Comparison of ENCODE assay signal across 23 cellular contexts in the genomic region with DNA sequence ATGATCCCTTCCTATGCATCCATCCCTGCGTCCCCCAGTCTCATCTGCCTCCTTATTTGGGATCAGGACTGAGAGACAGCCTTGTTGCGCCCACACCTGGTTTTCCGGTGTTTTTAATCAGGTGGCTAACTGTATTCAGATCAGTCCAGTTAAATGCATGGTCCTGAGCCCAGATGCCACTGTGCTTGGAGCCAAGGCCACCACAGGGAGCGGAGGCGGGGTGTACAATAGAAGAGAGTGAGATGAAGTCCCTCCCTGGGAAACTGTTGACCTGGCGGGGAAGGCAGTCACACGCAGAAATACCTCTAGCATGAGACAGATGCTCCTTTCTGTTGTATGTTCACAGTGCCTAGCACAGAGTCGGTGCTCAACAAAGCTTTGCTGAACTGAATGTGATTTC. TPM values are rescaled to one million over a fixed set of nuclear protein-coding genes. Genes with fewer than 3 reads are reported as not detected.
A peak's percentile ranks its signal among the peaks of the same experiment; 100 is the strongest.
DNase-seq lines count a peak whose midpoint lies in the region; FAIRE-seq and TF ChIP-seq lines count a peak whose summit lies in the region.
"Had no signal": no experiment of that assay in that cellular context is flagged by ENCODE, and none has a peak within 500 bp of the region (broad histone marks: within the 10 kb centered on the region; RNA-seq: fewer than 3 reads in every experiment).

No MANE protein-coding gene starts in this region.

- TF ChIP-seq POLR2A in uterus (IDR thresholded peaks at IDR 0.05) = no peak

- peak; percentile 30 for DNase-seq in CD14-positive monocyte (ENCODE audit: low spot score)
- DNase-seq in WERI-Rb-1 = no peak
- peak; percentile 47 for DNase-seq in posterior vena cava (ENCODE audit: low spot score)
- DNase-seq in uterus = no peak
- no peak for DNase-seq in iPS-NIHi11 (ENCODE audit: low spot score)
- DNase-seq in chondrocyte (ENCODE audit: low spot score) = no peak
- no peak for DNase-seq in frontal cortex (ENCODE audit: low spot score in 2 of 2)
- DNase-seq: 8988T; ACHN; AML-193; BE2C; Caco-2; CD8-positive, alpha-beta T cell; DMS153; DND-41; GDM1; H9 had no signal

- no peaks in the 10 kb centered on the region for H3K9me3 ChIP-seq in WERI-Rb-1 (ENCODE audit: severe bottlenecking)
- H3K9me3 ChIP-seq in uterus = no peaks in the 10 kb centered on the region
- H3K9me3 ChIP-seq: A549; BE2C; BLaER1 treated with 17β-estradiol and CSF1 and Interleukin-3, amounts not matched to agents 10 nM and 100 nM; Caco-2 had no signal

- peaks cover 85% of the 10 kb centered on the region for H3K36me3 ChIP-seq in WERI-Rb-1
- H3K36me3 ChIP-seq in uterus = no peaks in the 10 kb centered on the region
- H3K36me3 ChIP-seq: BE2C had no signal

- no peak overlapping the region for H3K27ac Mint-ChIP-seq in CD14-positive monocyte
- no peak overlapping the region for H3K27ac Mint-ChIP-seq in chondrocyte (ENCODE audit: unreplicated experiment)
- H3K27ac Mint-ChIP-seq: CD8-positive, alpha-beta T cell; GM23338; H9 had no signal

- no peaks in the 10 kb centered on the region for H3K4me1 ChIP-seq in uterus
- H3K4me1 ChIP-seq: BE2C, Caco-2 had no signal

- no peaks in the 10 kb centered on the region for H3K27me3 ChIP-seq in WERI-Rb-1 (ENCODE audit: insufficient read depth, low read depth, severe bottlenecking)
- no peaks in the 10 kb centered on the region for H3K27me3 ChIP-seq in uterus
- H3K27me3 ChIP-seq: BE2C; BLaER1 treated with 17β-estradiol and CSF1 and Interleukin-3, amounts not matched to agents 10 nM and 100 nM had no signal

- intact Hi-C loops in CD14-positive monocyte (cut with micrococcal nuclease) = no loop called here
- intact Hi-C loops in posterior vena cava (cut with DNase I) = no loop called here
- intact Hi-C loops in uterus (cut with DNase I; ENCODE audit: low total_unique reads) = no loop called here

- peaks cover 30 to 40% (median 36%) of the 10 kb centered on the region in 3 donors for H3K27me3 Mint-ChIP-seq in CD14-positive monocyte (ENCODE audit: low read depth in 3 of 3)
- H3K27me3 Mint-ChIP-seq in chondrocyte (ENCODE audit: low read depth) = no peaks in the 10 kb centered on the region

- H3K9me3 Mint-ChIP-seq in CD14-positive monocyte (peaks cover 0 to 3% (median 0%) of the 10 kb centered on the region in 7 donors), chondrocyte (ENCODE audit: low read depth) (no peaks in the 10 kb centered on the region)
- H3K9me3 Mint-ChIP-seq: CD8-positive, alpha-beta T cell; GM23338; H9 had no signal

- peak overlapping the region; percentile 22; the same call in 1 of the 2 replicates for H3K27ac ChIP-seq in WERI-Rb-1
- peak overlapping the region; percentile 70 to 77 for H3K27ac ChIP-seq in uterus
- H3K27ac ChIP-seq: BLaER1 treated with 17β-estradiol and CSF1 and Interleukin-3, amounts not matched to agents 10 nM and 100 nM had no signal

- H3K36me3 Mint-ChIP-seq in CD14-positive monocyte = peaks cover 0 to 2% of the 10 kb centered on the region in 2 donors
- no peaks in the 10 kb centered on the region for H3K36me3 Mint-ChIP-seq in chondrocyte (ENCODE audit: low read depth)
- H3K36me3 Mint-ChIP-seq: CD8-positive, alpha-beta T cell had no signal

- no peak overlapping the region for H3K4me3 Mint-ChIP-seq in CD14-positive monocyte
- H3K4me3 Mint-ChIP-seq in chondrocyte (ENCODE audit: unreplicated experiment) = no peak overlapping the region
- H3K4me3 Mint-ChIP-seq: CD8-positive, alpha-beta T cell; GM23338; H9 had no signal

- FAIRE-seq in frontal cortex (lab: Jason Lieb, UNC) = no peak
- FAIRE-seq: A549, GM12878, GM19239 had no signal

- TF ChIP-seq CTCF in CD14-positive monocyte (IDR thresholded peaks at IDR 0.05) (no peak), WERI-Rb-1 (IDR thresholded peaks at IDR 0.05; ENCODE audit: low read depth, low read length) (no peak), uterus (IDR thresholded peaks at IDR 0.05) (no peak), chondrocyte (IDR thresholded peaks at IDR 0.05) (no peak)

- H3K4me1 Mint-ChIP-seq in CD14-positive monocyte (peaks cover 6% of the 10 kb centered on the region), chondrocyte (ENCODE audit: low read depth) (peaks cover 21% of the 10 kb centered on the region)

- H3K4me3 ChIP-seq in WERI-Rb-1 (ENCODE audit: low read depth, low read length) = no peak overlapping the region
- H3K4me3 ChIP-seq in uterus = no peak overlapping the region
- H3K4me3 ChIP-seq: A549; BLaER1 treated with 17β-estradiol and CSF1 and Interleukin-3, amounts not matched to agents 10 nM and 100 nM; GM12878; GM23338 had no signal

RNA-seq across cellular contexts. Expression of gene RCVRN, which starts 6.3 kb away (rescaled TPM):
- polyA plus RNA-seq in CD14-positive monocyte = not detected
- total RNA-seq in posterior vena cava = under 1 TPM; 0.33 to 0.74 TPM
- total RNA-seq in uterus = under 1 TPM in 1 of 4 donors, not detected in 3; 0.88 TPM
- not detected in 3 replicates for total RNA-seq in chondrocyte
- under 0.01 TPM for total RNA-seq in frontal cortex
- total RNA-seq: Caco-2, GM23338, H4, H9 had no signal
- polyA plus RNA-seq: A549, GM23338 had no signal

Comparison
In these comparisons a context has a peak if more than half of its experiments do, and no peak if none do; other contexts are left out.
1. DNase-seq: peak in CD14-positive monocyte (single experiment) and posterior vena cava (single experiment); none in WERI-Rb-1 (single experiment), uterus (0 of 2), iPS-NIHi11 (single experiment), chondrocyte (single experiment) and frontal cortex (0 of 2).